In the genomic region with DNA sequence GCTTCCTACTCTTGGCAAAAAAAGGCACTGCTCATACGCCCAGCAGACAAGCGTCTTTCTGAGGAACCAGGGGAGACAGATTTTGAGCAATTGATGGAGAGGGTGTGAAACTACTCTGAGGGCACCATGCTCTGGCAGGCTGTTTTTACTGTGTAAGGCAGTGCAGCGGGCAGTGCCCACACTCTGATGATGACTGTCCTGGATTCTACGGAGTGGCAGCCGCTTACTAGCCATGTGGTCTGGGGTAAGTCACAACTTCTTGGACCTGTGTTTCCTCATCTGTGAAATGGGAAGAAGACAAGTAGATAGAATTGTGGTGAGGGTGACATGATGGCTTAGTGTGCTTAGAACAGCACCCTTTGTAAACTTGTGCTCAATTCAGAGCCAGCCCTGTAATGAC, we compare ENCODE assay signal across 1 cellular context.
TF ChIP-seq lines count a peak whose summit lies in the region.

No MANE protein-coding gene starts in this region.

TF ChIP-seq in H1, 55 proteins besides CTCF, POLR2A, EP300 and RAD21:
- TF ChIP-seq HDAC2 (IDR thresholded peaks at IDR 0.05; ENCODE audit: borderline replicate concordance in 1 of 2, low read depth in 2 of 2, low read length in 2 of 2): no peak
- TF ChIP-seq, protein P1, sequence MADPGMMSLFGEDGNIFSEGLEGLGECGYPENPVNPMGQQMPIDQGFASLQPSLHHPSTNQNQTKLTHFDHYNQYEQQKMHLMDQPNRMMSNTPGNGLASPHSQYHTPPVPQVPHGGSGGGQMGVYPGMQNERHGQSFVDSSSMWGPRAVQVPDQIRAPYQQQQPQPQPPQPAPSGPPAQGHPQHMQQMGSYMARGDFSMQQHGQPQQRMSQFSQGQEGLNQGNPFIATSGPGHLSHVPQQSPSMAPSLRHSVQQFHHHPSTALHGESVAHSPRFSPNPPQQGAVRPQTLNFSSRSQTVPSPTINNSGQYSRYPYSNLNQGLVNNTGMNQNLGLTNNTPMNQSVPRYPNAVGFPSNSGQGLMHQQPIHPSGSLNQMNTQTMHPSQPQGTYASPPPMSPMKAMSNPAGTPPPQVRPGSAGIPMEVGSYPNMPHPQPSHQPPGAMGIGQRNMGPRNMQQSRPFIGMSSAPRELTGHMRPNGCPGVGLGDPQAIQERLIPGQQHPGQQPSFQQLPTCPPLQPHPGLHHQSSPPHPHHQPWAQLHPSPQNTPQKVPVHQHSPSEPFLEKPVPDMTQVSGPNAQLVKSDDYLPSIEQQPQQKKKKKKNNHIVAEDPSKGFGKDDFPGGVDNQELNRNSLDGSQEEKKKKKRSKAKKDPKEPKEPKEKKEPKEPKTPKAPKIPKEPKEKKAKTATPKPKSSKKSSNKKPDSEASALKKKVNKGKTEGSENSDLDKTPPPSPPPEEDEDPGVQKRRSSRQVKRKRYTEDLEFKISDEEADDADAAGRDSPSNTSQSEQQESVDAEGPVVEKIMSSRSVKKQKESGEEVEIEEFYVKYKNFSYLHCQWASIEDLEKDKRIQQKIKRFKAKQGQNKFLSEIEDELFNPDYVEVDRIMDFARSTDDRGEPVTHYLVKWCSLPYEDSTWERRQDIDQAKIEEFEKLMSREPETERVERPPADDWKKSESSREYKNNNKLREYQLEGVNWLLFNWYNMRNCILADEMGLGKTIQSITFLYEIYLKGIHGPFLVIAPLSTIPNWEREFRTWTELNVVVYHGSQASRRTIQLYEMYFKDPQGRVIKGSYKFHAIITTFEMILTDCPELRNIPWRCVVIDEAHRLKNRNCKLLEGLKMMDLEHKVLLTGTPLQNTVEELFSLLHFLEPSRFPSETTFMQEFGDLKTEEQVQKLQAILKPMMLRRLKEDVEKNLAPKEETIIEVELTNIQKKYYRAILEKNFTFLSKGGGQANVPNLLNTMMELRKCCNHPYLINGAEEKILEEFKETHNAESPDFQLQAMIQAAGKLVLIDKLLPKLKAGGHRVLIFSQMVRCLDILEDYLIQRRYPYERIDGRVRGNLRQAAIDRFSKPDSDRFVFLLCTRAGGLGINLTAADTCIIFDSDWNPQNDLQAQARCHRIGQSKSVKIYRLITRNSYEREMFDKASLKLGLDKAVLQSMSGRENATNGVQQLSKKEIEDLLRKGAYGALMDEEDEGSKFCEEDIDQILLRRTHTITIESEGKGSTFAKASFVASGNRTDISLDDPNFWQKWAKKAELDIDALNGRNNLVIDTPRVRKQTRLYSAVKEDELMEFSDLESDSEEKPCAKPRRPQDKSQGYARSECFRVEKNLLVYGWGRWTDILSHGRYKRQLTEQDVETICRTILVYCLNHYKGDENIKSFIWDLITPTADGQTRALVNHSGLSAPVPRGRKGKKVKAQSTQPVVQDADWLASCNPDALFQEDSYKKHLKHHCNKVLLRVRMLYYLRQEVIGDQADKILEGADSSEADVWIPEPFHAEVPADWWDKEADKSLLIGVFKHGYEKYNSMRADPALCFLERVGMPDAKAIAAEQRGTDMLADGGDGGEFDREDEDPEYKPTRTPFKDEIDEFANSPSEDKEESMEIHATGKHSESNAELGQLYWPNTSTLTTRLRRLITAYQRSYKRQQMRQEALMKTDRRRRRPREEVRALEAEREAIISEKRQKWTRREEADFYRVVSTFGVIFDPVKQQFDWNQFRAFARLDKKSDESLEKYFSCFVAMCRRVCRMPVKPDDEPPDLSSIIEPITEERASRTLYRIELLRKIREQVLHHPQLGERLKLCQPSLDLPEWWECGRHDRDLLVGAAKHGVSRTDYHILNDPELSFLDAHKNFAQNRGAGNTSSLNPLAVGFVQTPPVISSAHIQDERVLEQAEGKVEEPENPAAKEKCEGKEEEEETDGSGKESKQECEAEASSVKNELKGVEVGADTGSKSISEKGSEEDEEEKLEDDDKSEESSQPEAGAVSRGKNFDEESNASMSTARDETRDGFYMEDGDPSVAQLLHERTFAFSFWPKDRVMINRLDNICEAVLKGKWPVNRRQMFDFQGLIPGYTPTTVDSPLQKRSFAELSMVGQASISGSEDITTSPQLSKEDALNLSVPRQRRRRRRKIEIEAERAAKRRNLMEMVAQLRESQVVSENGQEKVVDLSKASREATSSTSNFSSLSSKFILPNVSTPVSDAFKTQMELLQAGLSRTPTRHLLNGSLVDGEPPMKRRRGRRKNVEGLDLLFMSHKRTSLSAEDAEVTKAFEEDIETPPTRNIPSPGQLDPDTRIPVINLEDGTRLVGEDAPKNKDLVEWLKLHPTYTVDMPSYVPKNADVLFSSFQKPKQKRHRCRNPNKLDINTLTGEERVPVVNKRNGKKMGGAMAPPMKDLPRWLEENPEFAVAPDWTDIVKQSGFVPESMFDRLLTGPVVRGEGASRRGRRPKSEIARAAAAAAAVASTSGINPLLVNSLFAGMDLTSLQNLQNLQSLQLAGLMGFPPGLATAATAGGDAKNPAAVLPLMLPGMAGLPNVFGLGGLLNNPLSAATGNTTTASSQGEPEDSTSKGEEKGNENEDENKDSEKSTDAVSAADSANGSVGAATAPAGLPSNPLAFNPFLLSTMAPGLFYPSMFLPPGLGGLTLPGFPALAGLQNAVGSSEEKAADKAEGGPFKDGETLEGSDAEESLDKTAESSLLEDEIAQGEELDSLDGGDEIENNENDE (IDR thresholded peaks at IDR 0.05; ENCODE audit: insufficient replicate concordance, low read length): no peak
- TF ChIP-seq CREB1 (IDR thresholded peaks at IDR 0.05): no peak
- TF ChIP-seq CEBPB (IDR thresholded peaks at IDR 0.05; ENCODE audit: low read depth, low read length): no peak
- TF ChIP-seq PHF8 (conservative IDR thresholded peaks at IDR 0.05; ENCODE audit: low read depth, low read length): no peak
- TF ChIP-seq CTBP2 (IDR thresholded peaks at IDR 0.05; ENCODE audit: borderline replicate concordance, insufficient read depth, insufficient read length, low read length): no peak
- TF ChIP-seq RXRA (IDR thresholded peaks at IDR 0.05; ENCODE audit: insufficient read depth, low read depth, low read length): no peak
- TF ChIP-seq BRCA1 (IDR thresholded peaks at IDR 0.05; ENCODE audit: low read depth, low read length): no peak
- TF ChIP-seq CHD2 (IDR thresholded peaks at IDR 0.05; ENCODE audit: low read length): no peak
- TF ChIP-seq NANOG (IDR thresholded peaks at IDR 0.05; ENCODE audit: insufficient read depth, low read depth, low read length, poor library complexity, severe bottlenecking): no peak
- no peak for TF ChIP-seq BACH1 (IDR thresholded peaks at IDR 0.05; ENCODE audit: low read length)
- TF ChIP-seq TEAD4 (IDR thresholded peaks at IDR 0.05; ENCODE audit: low read depth, low read length): no peak
- TF ChIP-seq CBX8 (IDR thresholded peaks at IDR 0.05; ENCODE audit: borderline replicate concordance, low read depth, low read length): no peak
- no peak for TF ChIP-seq SAP30 (IDR thresholded peaks at IDR 0.05; ENCODE audit: insufficient read depth, insufficient replicate concordance, low read length)
- no peak for TF ChIP-seq RNF2 (IDR thresholded peaks at IDR 0.05; ENCODE audit: borderline replicate concordance, low read depth, low read length, missing control alignments, poor library complexity, severe bottlenecking)
- no peak for TF ChIP-seq EGR1 (IDR thresholded peaks at IDR 0.05; ENCODE audit: borderline replicate concordance, low read depth, low read length)
